In the genomic region with DNA sequence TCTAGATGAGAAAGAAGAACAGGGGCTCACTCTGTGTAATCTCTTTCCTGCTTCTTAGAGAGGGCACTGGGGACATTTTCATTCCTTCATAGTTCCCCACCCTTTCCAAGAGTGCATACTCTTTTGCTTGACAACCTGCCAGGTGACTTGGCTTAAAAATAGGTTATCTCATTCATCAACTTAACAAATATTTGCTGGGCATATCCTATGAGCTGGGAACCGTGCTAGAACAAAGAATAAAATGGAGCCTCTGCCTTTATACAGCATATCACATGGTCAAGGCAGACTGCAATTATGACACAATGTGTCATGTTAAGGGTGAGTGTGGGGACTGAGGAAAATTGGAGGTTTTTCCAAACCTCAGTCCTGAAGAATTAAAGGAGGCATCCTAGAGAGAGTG, we compare ENCODE assay signal across 19 cellular contexts.
DNase-seq lines count a peak whose midpoint lies in the region; ATAC-seq and TF ChIP-seq lines count a peak whose summit lies in the region.
"Had no signal": no experiment of that assay in that cellular context is flagged by ENCODE, and none has a peak within 500 bp of the region (broad histone marks: within the 10 kb centered on the region; RNA-seq: fewer than 3 reads in every experiment).

No MANE protein-coding gene starts in this region.

- H3K27ac ChIP-seq in VCaP, result peak overlapping the region; percentile 51
- H3K27ac ChIP-seq: C4-2B, dorsolateral prefrontal cortex had no signal

- no peak for TF ChIP-seq CTCF in VCaP (conservative IDR thresholded peaks at IDR 0.05)

- peak; percentile 64 for DNase-seq in A172 (ENCODE audit: low spot score)
- DNase-seq in NCI-H2029 (lab: John Stamatoyannopoulos, UW), result peak; percentile 38
- peak; percentile 26 for DNase-seq in kidney glomerular epithelial cell (lab: John Stamatoyannopoulos, UW)
- DNase-seq in activated effector memory CD4-positive, alpha-beta T cell treated with anti-CD3 and anti-CD28 coated beads, Interleukin-2, amount 50 U/mL, for 16 hours, result no peak
- no peak for DNase-seq in cerebellar cortex (ENCODE audit: low spot score)
- DNase-seq: activated CD8-positive, alpha-beta memory T cell treated with anti-CD3 and anti-CD28 coated beads, Interleukin-2, amount 50 U/mL, for 4 hours; activated effector memory CD4-positive, alpha-beta T cell treated with Interleukin-2 at 50 U/mL for 16 hours; dorsolateral prefrontal cortex; foreskin fibroblast; KG1; NCI-H2081 treated with DMSO at 0.1 percent for 48 hours; NCI-H510A treated with DMSO at 0.1 percent for 48 hours; SHP77; T-helper 2 cell had no signal

- ATAC-seq in GM21825 (IDR thresholded peaks at IDR 0.05; ENCODE audit: unreplicated experiment), result no peak
- ATAC-seq in HG03135 (IDR thresholded peaks at IDR 0.05; ENCODE audit: unreplicated experiment), result no peak
- ATAC-seq: stimulated activated effector memory CD8-positive, alpha-beta T cell treated with anti-CD3 and anti-CD28 coated beads, Interleukin-12 subunit alpha, Interleukin-12 subunit beta, amount 100 ng/mL, for 72 hours had no signal

Comparison
In these comparisons a context has a peak if more than half of its experiments do, and no peak if none do; other contexts are left out.
1. DNase-seq: peak in A172 (single experiment), NCI-H2029 (single experiment) and kidney glomerular epithelial cell (single experiment); none in activated effector memory CD4-positive, alpha-beta T cell treated with anti-CD3 and anti-CD28 coated beads, Interleukin-2, amount 50 U/mL, for 16 hours (single experiment) and cerebellar cortex (single experiment).